ENCODE assay signal across 1 cellular context in genomic region chr12:48029811-48030650, GRCh38.
TF ChIP-seq lines count a peak whose summit lies in the region.

No MANE protein-coding gene starts in this region.

TF ChIP-seq in HEK293, 187 proteins besides CTCF, POLR2A, EP300 and RAD21 (continued from another document):
- TF ChIP-seq ZNF639 (tag by site-specific recombination; IDR thresholded peaks at IDR 0.05) = no peak
- no peak for TF ChIP-seq ZNF560 (tag by site-specific recombination; IDR thresholded peaks at IDR 0.05; ENCODE audit: borderline replicate concordance)
- TF ChIP-seq ZSCAN16 (tag by site-specific recombination; IDR thresholded peaks at IDR 0.05) = no peak
- no peak for TF ChIP-seq ZNF148 (tag by site-specific recombination; IDR thresholded peaks at IDR 0.05; ENCODE audit: borderline replicate concordance)
- TF ChIP-seq ZNF600 (tag by site-specific recombination; IDR thresholded peaks at IDR 0.05) = no peak; the same call in 1 of the 2 replicates
- no peak for TF ChIP-seq ZNF791 (tag by site-specific recombination; IDR thresholded peaks at IDR 0.05)
- no peak for TF ChIP-seq ZFHX2 (tag by site-specific recombination; conservative IDR thresholded peaks at IDR 0.05)
